In the genomic region with DNA sequence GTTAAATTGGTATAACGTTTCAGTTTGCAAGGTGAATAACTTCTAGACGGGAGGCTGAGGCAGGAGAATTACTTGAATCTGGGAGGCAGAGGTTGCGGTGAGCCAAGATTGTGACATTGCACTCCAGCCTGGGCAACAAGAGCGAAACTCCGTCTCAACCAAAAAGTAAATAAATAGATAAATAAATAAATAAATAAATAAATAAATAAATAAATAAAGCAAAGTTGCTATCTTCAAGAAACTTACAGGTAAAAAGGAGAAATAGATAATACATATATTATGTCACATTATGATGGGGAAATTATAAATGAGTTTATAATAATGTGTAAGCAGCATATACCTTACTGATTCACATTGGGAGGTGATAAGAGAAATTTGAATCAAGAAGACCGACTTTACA, we compare ENCODE assay signal across 9 cellular contexts.
"Had no signal": no experiment of that assay in that cellular context is flagged by ENCODE, and none has a peak within 500 bp of the region (broad histone marks: within the 10 kb centered on the region; RNA-seq: fewer than 3 reads in every experiment).

No MANE protein-coding gene starts in this region.

- H3K4me3 Mint-ChIP-seq: H9, HFFc6 had no signal

- H2AFZ ChIP-seq: GM23248 had no signal

- ATAC-seq: HCT116 had no signal

- FAIRE-seq: H1, H54 had no signal

- DNase-seq: GM23248, GOT3, H7, H9, HCEC 1CT, HFFc6 had no signal

- H3K4me3 ChIP-seq: GM23248 had no signal

- H3K27ac ChIP-seq: GM23248 had no signal

- H3K27ac Mint-ChIP-seq: HFFc6 had no signal
